29 cellular contexts compared by ENCODE assay signal in genomic region chr3:60514866-60515265, GRCh38.
DNase-seq lines count a peak whose midpoint lies in the region; ATAC-seq and TF ChIP-seq lines count a peak whose summit lies in the region.
"Had no signal": no experiment of that assay in that cellular context is flagged by ENCODE, and none has a peak within 500 bp of the region (broad histone marks: within the 10 kb centered on the region; RNA-seq: fewer than 3 reads in every experiment).

No MANE protein-coding gene starts in this region.

- no peak overlapping the region for H4K5ac ChIP-seq in H9 (ENCODE audit: insufficient read length, low read depth, low read length)

- no peak overlapping the region for H4K91ac ChIP-seq in H9 (ENCODE audit: insufficient read length, low read depth, low read length)

- H3K14ac ChIP-seq in H9 (ENCODE audit: insufficient read depth, low read length) = peak overlapping the region; percentile 12; the same call in 1 of the 2 replicates

- H3K79me2 ChIP-seq in DND-41 (ENCODE audit: insufficient read depth, low read length) (no peaks in the 10 kb centered on the region), H9 (ENCODE audit: insufficient read depth, low read length) (no peaks in the 10 kb centered on the region), osteoblast (ENCODE audit: insufficient read depth, low read length) (no peaks in the 10 kb centered on the region)
- H3K79me2 ChIP-seq: parathyroid adenoma had no signal

- H3K4me1 Mint-ChIP-seq in H9 = peaks cover 3 to 9% of the 10 kb centered on the region in 2 experiments; a peak in 3 of 4 replicates
- H3K4me1 Mint-ChIP-seq: central memory CD8-positive, alpha-beta T cell; IgD-negative memory B cell; stimulated activated naive CD8-positive, alpha-beta T cell treated with anti-CD3 and anti-CD28 coated beads, Interleukin-15, amount 100 ng/mL, for 72 hours had no signal

- H3K9me3 ChIP-seq in DND-41 (ENCODE audit: insufficient read depth, low read length, severe bottlenecking) = no peaks in the 10 kb centered on the region
- no peaks in the 10 kb centered on the region for H3K9me3 ChIP-seq in H9 (ENCODE audit: control insufficient read depth, low read depth, low read length)
- no peaks in the 10 kb centered on the region for H3K9me3 ChIP-seq in osteoblast (ENCODE audit: low read depth, low read length)
- H3K9me3 ChIP-seq in effector memory CD4-positive, alpha-beta T cell (ENCODE audit: control insufficient read depth, low read length) = no peaks in the 10 kb centered on the region

- no CpG with 5 or more reads among the region's 8 CpGs for WGBS in H9 (ENCODE audit: extremely low coverage, insufficient read length, low lambda C conversion rate)

- H3K23ac ChIP-seq in H9 (ENCODE audit: insufficient read length, low read depth, low read length) = no peak overlapping the region

- H2BK12ac ChIP-seq in H9 (ENCODE audit: insufficient read length, low read depth, low read length) = no peak overlapping the region

- H3K23me2 ChIP-seq in H9 (ENCODE audit: insufficient read length, low read depth, low read length, poor library complexity, severe bottlenecking) = no peaks in the 10 kb centered on the region

- H3K27ac ChIP-seq in DND-41 (ENCODE audit: low read length) (no peak overlapping the region; the same call in 1 of the 2 replicates), H9 (ENCODE audit: insufficient read length, low read depth, low read length) (no peak overlapping the region), osteoblast (ENCODE audit: low read depth, low read length) (no peak overlapping the region)
- H3K27ac ChIP-seq in effector memory CD4-positive, alpha-beta T cell (ENCODE audit: insufficient read depth, low read length, poor library complexity, severe bottlenecking) = no peak overlapping the region
- H3K27ac ChIP-seq: parathyroid adenoma had no signal

- H3K56ac ChIP-seq in H9 (ENCODE audit: insufficient read length, low read depth, low read length) = no peak overlapping the region

- H2AK5ac ChIP-seq in H9 (ENCODE audit: insufficient read length, low read length) = no peak overlapping the region

- peak overlapping the region; percentile 28 to 87 (median 43); a peak in 3 of 7 replicates for H3K27ac Mint-ChIP-seq in H9
- H3K27ac Mint-ChIP-seq: activated CD4-positive, alpha-beta T cell treated with anti-CD3 and anti-CD28 coated beads for 36 hours; activated CD8-positive, alpha-beta T cell treated with anti-CD3 and anti-CD28 coated beads for 36 hours; activated naive CD4-positive, alpha-beta T cell treated with anti-CD3 and anti-CD28 coated beads for 36 hours; activated T-helper 1 cell treated with anti-CD3 and anti-CD28 coated beads, Interleukin-12 subunit alpha, Interleukin-12 subunit beta, Interleukin-2, Interleukin-4 antibody, amounts not matched to agents 30 ng/mL and 10 ng/mL and 1 ng/mL, durations not matched to agents 14 hours and 24 hours and 36 hours; IgD-negative memory B cell; stimulated activated naive CD8-positive, alpha-beta T cell treated with anti-CD3 and anti-CD28 coated beads, Interleukin-15, amount 100 ng/mL, for 72 hours; T-helper 2 cell treated with Interferon-gamma antibody and Interleukin-4, amounts not matched to agents 5 μg/mL and 100 μg/mL, for 36 hours had no signal

- no peak overlapping the region for H3K4me3 Mint-ChIP-seq in H9
- H3K4me3 Mint-ChIP-seq: activated CD4-positive, alpha-beta T cell treated with anti-CD3 and anti-CD28 coated beads for 36 hours; activated CD8-positive, alpha-beta T cell treated with anti-CD3 and anti-CD28 coated beads for 36 hours; activated naive CD4-positive, alpha-beta T cell treated with anti-CD3 and anti-CD28 coated beads for 36 hours; activated T-helper 1 cell treated with anti-CD3 and anti-CD28 coated beads, Interleukin-12 subunit alpha, Interleukin-12 subunit beta, Interleukin-2, Interleukin-4 antibody, amounts not matched to agents 30 ng/mL and 10 ng/mL and 1 ng/mL, durations not matched to agents 14 hours and 24 hours and 36 hours; central memory CD8-positive, alpha-beta T cell; IgD-negative memory B cell; stimulated activated naive CD8-positive, alpha-beta T cell treated with anti-CD3 and anti-CD28 coated beads, Interleukin-15, amount 100 ng/mL, for 72 hours; T-helper 2 cell treated with Interferon-gamma antibody and Interleukin-4, amounts not matched to agents 5 μg/mL and 100 μg/mL, for 36 hours had no signal

- H3K4me2 ChIP-seq in DND-41 (ENCODE audit: insufficient read depth, low read length) = no peak overlapping the region
- no peak overlapping the region for H3K4me2 ChIP-seq in H9 (ENCODE audit: insufficient read depth, insufficient read length, low read length)
- H3K4me2 ChIP-seq in osteoblast (ENCODE audit: insufficient read depth, low read length) = no peak overlapping the region

- H3K18ac ChIP-seq in H9 (ENCODE audit: insufficient read length, low read depth, low read length) = no peak overlapping the region

- H3K4me1 ChIP-seq in DND-41 (ENCODE audit: insufficient read depth, low read length) (no peaks in the 10 kb centered on the region), H9 (ENCODE audit: insufficient read depth, low read length) (no peaks in the 10 kb centered on the region), osteoblast (ENCODE audit: insufficient read depth, low read length) (no peaks in the 10 kb centered on the region)
- H3K4me1 ChIP-seq in effector memory CD4-positive, alpha-beta T cell (ENCODE audit: control insufficient read depth, insufficient read depth, low read length, poor library complexity, severe bottlenecking) = no peaks in the 10 kb centered on the region
- H3K4me1 ChIP-seq: parathyroid adenoma, spleen had no signal

- H3K36me3 ChIP-seq in DND-41 (ENCODE audit: insufficient read depth, low read length) = no peaks in the 10 kb centered on the region
- H3K36me3 ChIP-seq in osteoblast (ENCODE audit: insufficient read depth, low read length) = no peaks in the 10 kb centered on the region
- no peaks in the 10 kb centered on the region for H3K36me3 ChIP-seq in effector memory CD4-positive, alpha-beta T cell (ENCODE audit: control insufficient read depth, insufficient read depth, low read length)
- H3K36me3 ChIP-seq: spleen had no signal

- H3K4ac ChIP-seq in H9 (ENCODE audit: low read depth, low read length) = no peak overlapping the region

- H4K8ac ChIP-seq in H9 (replicated peaks; ENCODE audit: insufficient read length, low read depth, low read length) = no peak overlapping the region

- H2BK20ac ChIP-seq in H9 (ENCODE audit: low read depth, low read length, poor library complexity, severe bottlenecking) = no peak overlapping the region

- no peak overlapping the region for H2BK120ac ChIP-seq in H9 (ENCODE audit: low read depth, low read length, poor library complexity, severe bottlenecking)

- no peak overlapping the region for H3T11ph ChIP-seq in H9 (ENCODE audit: low read length)

- no peaks in the 10 kb centered on the region for H3K27me3 Mint-ChIP-seq in H9 (ENCODE audit: low read depth)
- H3K27me3 Mint-ChIP-seq: activated CD4-positive, alpha-beta T cell treated with anti-CD3 and anti-CD28 coated beads for 36 hours; activated CD8-positive, alpha-beta T cell treated with anti-CD3 and anti-CD28 coated beads for 36 hours; central memory CD8-positive, alpha-beta T cell; IgD-negative memory B cell; stimulated activated naive CD8-positive, alpha-beta T cell treated with anti-CD3 and anti-CD28 coated beads, Interleukin-15, amount 100 ng/mL, for 72 hours had no signal

- no peak overlapping the region for H3K4me3 ChIP-seq in DND-41 (ENCODE audit: low read depth in 1 of 2, low read length in 2 of 2)
- no peak overlapping the region for H3K4me3 ChIP-seq in osteoblast (ENCODE audit: insufficient read depth, low read length)
- H3K4me3 ChIP-seq in effector memory CD4-positive, alpha-beta T cell (ENCODE audit: insufficient read depth, low read depth, low read length, poor library complexity, severe bottlenecking) = no peak overlapping the region
- H3K4me3 ChIP-seq: lung, spleen had no signal

- peaks cover 0 to 7% (median 1%) of the 10 kb centered on the region in 3 experiments; a peak in 2 of 7 replicates for H3K36me3 Mint-ChIP-seq in H9 (ENCODE audit: insufficient read depth in 1 of 3, low read depth in 3 of 3)
- H3K36me3 Mint-ChIP-seq: IgD-negative memory B cell had no signal

- no peak overlapping the region for H2BK5ac ChIP-seq in H9 (ENCODE audit: insufficient read length, low read length)

- no peaks in the 10 kb centered on the region for H3K27me3 ChIP-seq in DND-41 (ENCODE audit: insufficient read depth, low read length, poor library complexity)
- no peaks in the 10 kb centered on the region for H3K27me3 ChIP-seq in H9 (ENCODE audit: insufficient read depth, low read length)
- no peaks in the 10 kb centered on the region for H3K27me3 ChIP-seq in osteoblast (ENCODE audit: insufficient read depth, low read length)
- H3K27me3 ChIP-seq in effector memory CD4-positive, alpha-beta T cell (replicated peaks; ENCODE audit: control insufficient read depth, insufficient read depth, low read length, poor library complexity, severe bottlenecking) = no peaks in the 10 kb centered on the region
- H3K27me3 ChIP-seq: spleen had no signal

- DNase-seq in DND-41 = no peak
- DNase-seq in H9 = no peak
- peak; percentile 13 for DNase-seq in SK-N-DZ (ENCODE audit: low spot score)
- peak; percentile 73 for DNase-seq in posterior vena cava (ENCODE audit: low spot score)
- DNase-seq in activated naive CD4-positive, alpha-beta T cell treated with Interleukin-2 at 50 U/mL for 16 hours = no peak
- DNase-seq in osteoblast (ENCODE audit: insufficient read length, low spot score, missing footprints) = no peak
- no peak for DNase-seq in effector memory CD4-positive, alpha-beta T cell
- DNase-seq: activated CD4-positive, alpha-beta T cell treated with anti-CD3 and anti-CD28 coated beads for 36 hours; activated CD8-positive, alpha-beta memory T cell treated with anti-CD3 and anti-CD28 coated beads, Interleukin-2, amount 50 U/mL, for 48 hours; activated CD8-positive, alpha-beta T cell treated with anti-CD3 and anti-CD28 coated beads for 36 hours; activated naive CD4-positive, alpha-beta T cell treated with anti-CD3 and anti-CD28 coated beads for 36 hours; C1 segment of cervical spinal cord; DMS53; kidney; NCI-H1694 treated with DMSO at 0.1 percent for 48 hours; NCI-H2171; NCI-H524 treated with DMSO at 0.1 percent for 48 hours; SIG-M5; spleen; stimulated activated CD4-positive, alpha-beta T cell treated with anti-CD3 and anti-CD28 coated beads, Interleukin-2, amount 100 ng/mL, for 24 hours; stimulated activated naive CD8-positive, alpha-beta T cell treated with anti-CD3 and anti-CD28 coated beads, Interleukin-15, amount 100 ng/mL, for 72 hours had no signal

- peaks cover 0 to 5% of the 10 kb centered on the region in 2 experiments; a peak in 1 of 5 replicates for H3K9me3 Mint-ChIP-seq in H9
- H3K9me3 Mint-ChIP-seq: activated naive CD4-positive, alpha-beta T cell treated with anti-CD3 and anti-CD28 coated beads for 36 hours; activated T-helper 1 cell treated with anti-CD3 and anti-CD28 coated beads, Interleukin-12 subunit alpha, Interleukin-12 subunit beta, Interleukin-2, Interleukin-4 antibody, amounts not matched to agents 30 ng/mL and 10 ng/mL and 1 ng/mL, durations not matched to agents 14 hours and 24 hours and 36 hours; central memory CD8-positive, alpha-beta T cell; IgD-negative memory B cell; stimulated activated naive CD8-positive, alpha-beta T cell treated with anti-CD3 and anti-CD28 coated beads, Interleukin-15, amount 100 ng/mL, for 72 hours; T-helper 2 cell treated with Interferon-gamma antibody and Interleukin-4, amounts not matched to agents 5 μg/mL and 100 μg/mL, for 36 hours had no signal

- H2AFZ ChIP-seq in DND-41 (ENCODE audit: low read depth, low read length) = 0 out of 2 replicates have a peak overlapping the region, but pooled peaks have one; percentile 17
- no peak overlapping the region for H2AFZ ChIP-seq in H9 (ENCODE audit: low read length)
- no peak overlapping the region for H2AFZ ChIP-seq in osteoblast (ENCODE audit: low read length)
- H2AFZ ChIP-seq: parathyroid adenoma had no signal

- ATAC-seq in DND-41 (ENCODE audit: insufficient read depth, low read depth) = no peak
- ATAC-seq: activated CD4-positive, alpha-beta T cell treated with anti-CD3 and anti-CD28 coated beads for 36 hours; activated CD8-positive, alpha-beta T cell treated with anti-CD3 and anti-CD28 coated beads for 36 hours; HCT116; Panc1; stimulated activated naive CD8-positive, alpha-beta T cell treated with anti-CD3 and anti-CD28 coated beads, Interleukin-15, amount 100 ng/mL, for 72 hours had no signal

- intact Hi-C loops in posterior vena cava (cut with DNase I) = no loop called here

- H3K9ac ChIP-seq in DND-41 (ENCODE audit: low read depth, low read length) (no peak overlapping the region), H9 (ENCODE audit: extremely low read depth, insufficient read length, low read length) (no peak overlapping the region)
- H3K9ac ChIP-seq: parathyroid adenoma had no signal

- H2BK15ac ChIP-seq in H9 (ENCODE audit: low read depth, low read length) = no peak overlapping the region

- H4K20me1 ChIP-seq in DND-41 (ENCODE audit: insufficient read depth, low read length) (no peaks in the 10 kb centered on the region), H9 (ENCODE audit: control insufficient read depth, insufficient read depth, insufficient read length) (no peaks in the 10 kb centered on the region), osteoblast (ENCODE audit: insufficient read depth, low read length) (no peaks in the 10 kb centered on the region)

- TF ChIP-seq CTCF in DND-41 (IDR thresholded peaks at IDR 0.05; ENCODE audit: borderline replicate concordance, extremely low read depth, low read length, poor library complexity, severe bottlenecking) (no peak), H9 (conservative IDR thresholded peaks at IDR 0.05) (no peak), osteoblast (IDR thresholded peaks at IDR 0.05; ENCODE audit: extremely low read depth, low read depth, low read length) (no peak)

- H3K79me1 ChIP-seq in H9 (ENCODE audit: insufficient read depth, low read depth, low read length, poor library complexity, severe bottlenecking) = no peaks in the 10 kb centered on the region

Comparison
In these comparisons a context has a peak if more than half of its experiments do, and no peak if none do; other contexts are left out.
1. DNase-seq: peak in SK-N-DZ (single experiment) and posterior vena cava (single experiment); none in DND-41 (single experiment), H9 (single experiment), activated naive CD4-positive, alpha-beta T cell treated with Interleukin-2 at 50 U/mL for 16 hours (single experiment), osteoblast (single experiment) and effector memory CD4-positive, alpha-beta T cell (0 of 3).